8 cellular contexts compared by ENCODE assay signal in genomic region chr16:66928702-66929388, GRCh38. TPM values are rescaled to one million over a fixed set of nuclear protein-coding genes. Genes with fewer than 3 reads are reported as not detected.
DNase-seq lines count a peak whose midpoint lies in the region; ATAC-seq and TF ChIP-seq lines count a peak whose summit lies in the region.

No MANE protein-coding gene starts in this region.

- peak in 1 of 2 experiments; percentile 58 for DNase-seq in Caco-2
- DNase-seq in HT1080 (ENCODE audit: low read depth) = peak; percentile 53
- no peak for DNase-seq in activated T-helper 1 cell treated with anti-CD3 and anti-CD28 coated beads, Interleukin-12 subunit alpha, Interleukin-12 subunit beta, Interleukin-2, Interleukin-4 antibody, amounts not matched to agents 30 ng/mL and 10 ng/mL and 1 ng/mL, durations not matched to agents 14 hours and 24 hours and 36 hours (ENCODE audit: low spot score)
- peak; percentile 46 for DNase-seq in kidney tubule cell (ENCODE audit: low spot score)
- DNase-seq in midbrain (lab: John Stamatoyannopoulos, UW) = no peak
- no peak for DNase-seq in islet precursor cell

- ATAC-seq in GM19455 (IDR thresholded peaks at IDR 0.05; ENCODE audit: unreplicated experiment) (no peak), GM21367 (IDR thresholded peaks at IDR 0.05; ENCODE audit: unreplicated experiment) (no peak)

- H3K36me3 Mint-ChIP-seq in Caco-2 (ENCODE audit: insufficient read depth, unreplicated experiment) = peaks cover 9% of the 10 kb centered on the region
- H3K36me3 Mint-ChIP-seq in activated T-helper 1 cell treated with anti-CD3 and anti-CD28 coated beads, Interleukin-12 subunit alpha, Interleukin-12 subunit beta, Interleukin-2, Interleukin-4 antibody, amounts not matched to agents 30 ng/mL and 10 ng/mL and 1 ng/mL, durations not matched to agents 14 hours and 24 hours and 36 hours (ENCODE audit: low read depth) = peaks cover 19% of the 10 kb centered on the region

- H3K4me3 ChIP-seq in Caco-2 (ENCODE audit: low read depth, low read length) = no peak overlapping the region

- intact Hi-C loops in Caco-2 (cut with micrococcal nuclease; ENCODE audit: unreplicated experiment) = no loop called here
- intact Hi-C loops in activated T-helper 1 cell treated with anti-CD3 and anti-CD28 coated beads, Interleukin-12 subunit alpha, Interleukin-12 subunit beta, Interleukin-2, Interleukin-4 antibody, amounts not matched to agents 30 ng/mL and 10 ng/mL and 1 ng/mL, durations not matched to agents 14 hours and 24 hours and 36 hours (cut with micrococcal nuclease) = loop anchor here (1.0 to 2.0 kb wide), 2 partner anchors 34 to 98 kb away; partner anchors contain the start of gene NAE1

- H3K27me3 ChIP-seq in Caco-2 (replicated peaks; ENCODE audit: control insufficient read depth, insufficient read depth, low read length) = no peaks in the 10 kb centered on the region

- H3K4me3 Mint-ChIP-seq in Caco-2 (ENCODE audit: unreplicated experiment) = no peak overlapping the region
- no peak overlapping the region for H3K4me3 Mint-ChIP-seq in activated T-helper 1 cell treated with anti-CD3 and anti-CD28 coated beads, Interleukin-12 subunit alpha, Interleukin-12 subunit beta, Interleukin-2, Interleukin-4 antibody, amounts not matched to agents 30 ng/mL and 10 ng/mL and 1 ng/mL, durations not matched to agents 14 hours and 24 hours and 36 hours

- POLR2A ChIA-PET in Caco-2 (lab: Charles Lee) = no interaction called here

- no peak overlapping the region for H3K27ac Mint-ChIP-seq in Caco-2 (ENCODE audit: unreplicated experiment)
- peak overlapping the region; percentile 61 for H3K27ac Mint-ChIP-seq in activated T-helper 1 cell treated with anti-CD3 and anti-CD28 coated beads, Interleukin-12 subunit alpha, Interleukin-12 subunit beta, Interleukin-2, Interleukin-4 antibody, amounts not matched to agents 30 ng/mL and 10 ng/mL and 1 ng/mL, durations not matched to agents 14 hours and 24 hours and 36 hours

- peaks cover 5% of the 10 kb centered on the region for H3K27me3 Mint-ChIP-seq in Caco-2 (ENCODE audit: insufficient read depth, unreplicated experiment)
- peaks cover 11% of the 10 kb centered on the region for H3K27me3 Mint-ChIP-seq in activated T-helper 1 cell treated with anti-CD3 and anti-CD28 coated beads, Interleukin-12 subunit alpha, Interleukin-12 subunit beta, Interleukin-2, Interleukin-4 antibody, amounts not matched to agents 30 ng/mL and 10 ng/mL and 1 ng/mL, durations not matched to agents 14 hours and 24 hours and 36 hours (ENCODE audit: insufficient read depth)

- H3K36me3 ChIP-seq in Caco-2 (ENCODE audit: control insufficient read depth, insufficient read depth, low read length) = no peaks in the 10 kb centered on the region

- no TSS peak for BruUV-seq in Caco-2 (replicated peaks; lab: Mats Ljungman, UMichigan)

- peaks cover 11% of the 10 kb centered on the region for H3K4me1 Mint-ChIP-seq in Caco-2 (ENCODE audit: low read depth, unreplicated experiment)
- peaks cover 52% of the 10 kb centered on the region for H3K4me1 Mint-ChIP-seq in activated T-helper 1 cell treated with anti-CD3 and anti-CD28 coated beads, Interleukin-12 subunit alpha, Interleukin-12 subunit beta, Interleukin-2, Interleukin-4 antibody, amounts not matched to agents 30 ng/mL and 10 ng/mL and 1 ng/mL, durations not matched to agents 14 hours and 24 hours and 36 hours (ENCODE audit: low read depth)

- H3K4me1 ChIP-seq in Caco-2 = peaks cover 13% of the 10 kb centered on the region

- TF ChIP-seq CTCF in Caco-2 (IDR thresholded peaks at IDR 0.05; ENCODE audit: insufficient read depth in 1 of 2, low read depth in 1 of 2, low read length in 1 of 2, severe bottlenecking in 1 of 2, unreplicated experiment in 1 of 2) = peak; percentile 10 to 57

- CTCF ChIA-PET in Caco-2 (lab: Charles Lee) = interaction anchor here (0.7 to 2.8 kb wide), 9 partner anchors 9 to 116 kb away, joined by 3 to 36 read pairs (median 6); partner anchors contain the start of genes CDH16, NAE1 and PDP2

- H3K9me3 ChIP-seq in Caco-2 = no peaks in the 10 kb centered on the region

- H3K9me3 Mint-ChIP-seq in Caco-2 (ENCODE audit: unreplicated experiment) = no peaks in the 10 kb centered on the region
- no peaks in the 10 kb centered on the region for H3K9me3 Mint-ChIP-seq in activated T-helper 1 cell treated with anti-CD3 and anti-CD28 coated beads, Interleukin-12 subunit alpha, Interleukin-12 subunit beta, Interleukin-2, Interleukin-4 antibody, amounts not matched to agents 30 ng/mL and 10 ng/mL and 1 ng/mL, durations not matched to agents 14 hours and 24 hours and 36 hours

RNA-seq across cellular contexts. Expression of gene RRAD, which starts 3.5 kb away (rescaled TPM):
- 0.53 and 1.1 TPM in 2 replicates for total RNA-seq in Caco-2 (2022)
- 0.13 TPM in 1 of 2 replicates, not detected in the other for total RNA-seq in HT1080 (2014; rRNA removed; shearing (Covaris generic))
- 0.56 and 0.71 TPM in 2 replicates for polyA plus RNA-seq in HT1080 (2015; cell fraction: cytosol; rRNA removed)
- polyA plus RNA-seq in HT1080 (2015; cell fraction: nucleus; rRNA removed) = 1.2 and 1.3 TPM in 2 replicates
- total RNA-seq in activated T-helper 1 cell treated with anti-CD3 and anti-CD28 coated beads, Interleukin-12 subunit alpha, Interleukin-12 subunit beta, Interleukin-2, Interleukin-4 antibody, amounts not matched to agents 30 ng/mL and 10 ng/mL and 1 ng/mL, durations not matched to agents 14 hours and 24 hours and 36 hours = 0.83 and 0.93 TPM in 2 replicates

RNA-seq across cellular contexts. Expression of gene CIAO2B, which starts 5.4 kb away (rescaled TPM):
- 117 and 119 TPM in 2 replicates for total RNA-seq in Caco-2 (2022)
- total RNA-seq in HT1080 (2014; rRNA removed; shearing (Covaris generic)) = 230 and 244 TPM in 2 replicates
- polyA plus RNA-seq in HT1080 (2015; cell fraction: cytosol; rRNA removed) = 159 and 202 TPM in 2 replicates
- 63.4 and 70.7 TPM in 2 replicates for polyA plus RNA-seq in HT1080 (2015; cell fraction: nucleus; rRNA removed)
- total RNA-seq in activated T-helper 1 cell treated with anti-CD3 and anti-CD28 coated beads, Interleukin-12 subunit alpha, Interleukin-12 subunit beta, Interleukin-2, Interleukin-4 antibody, amounts not matched to agents 30 ng/mL and 10 ng/mL and 1 ng/mL, durations not matched to agents 14 hours and 24 hours and 36 hours = 162 and 164 TPM in 2 replicates

RNA-seq across cellular contexts. Expression of gene CES2, which starts 6.5 kb away (rescaled TPM):
- total RNA-seq in Caco-2 (2022) = 45.5 and 48.4 TPM in 2 replicates
- 19.3 and 24.0 TPM in 2 replicates for total RNA-seq in HT1080 (2014; rRNA removed; shearing (Covaris generic))
- 24.5 and 26.0 TPM in 2 replicates for polyA plus RNA-seq in HT1080 (2015; cell fraction: cytosol; rRNA removed)
- polyA plus RNA-seq in HT1080 (2015; cell fraction: nucleus; rRNA removed) = 28.3 and 30.0 TPM in 2 replicates
- total RNA-seq in activated T-helper 1 cell treated with anti-CD3 and anti-CD28 coated beads, Interleukin-12 subunit alpha, Interleukin-12 subunit beta, Interleukin-2, Interleukin-4 antibody, amounts not matched to agents 30 ng/mL and 10 ng/mL and 1 ng/mL, durations not matched to agents 14 hours and 24 hours and 36 hours = 34.3 and 36.6 TPM in 2 replicates

RNA-seq across cellular contexts. Expression of gene CDH16, which starts 10.2 kb away (rescaled TPM):
- 0.48 and 0.81 TPM in 2 replicates for total RNA-seq in Caco-2 (2022)
- not detected in 2 replicates for total RNA-seq in HT1080 (2014; rRNA removed; shearing (Covaris generic))
- polyA plus RNA-seq in HT1080 (2015; cell fraction: cytosol; rRNA removed) = not detected in 2 replicates
- polyA plus RNA-seq in HT1080 (2015; cell fraction: nucleus; rRNA removed) = not detected in 2 replicates
- total RNA-seq in activated T-helper 1 cell treated with anti-CD3 and anti-CD28 coated beads, Interleukin-12 subunit alpha, Interleukin-12 subunit beta, Interleukin-2, Interleukin-4 antibody, amounts not matched to agents 30 ng/mL and 10 ng/mL and 1 ng/mL, durations not matched to agents 14 hours and 24 hours and 36 hours = not detected in 2 replicates

RNA-seq across cellular contexts. Expression of gene CES3, which starts 32.2 kb away (rescaled TPM):
- total RNA-seq in Caco-2 (2022) = 0.79 and 0.95 TPM in 2 replicates
- total RNA-seq in HT1080 (2014; rRNA removed; shearing (Covaris generic)) = 0.53 and 1.2 TPM in 2 replicates
- polyA plus RNA-seq in HT1080 (2015; cell fraction: cytosol; rRNA removed) = 0.35 and 0.68 TPM in 2 replicates
- polyA plus RNA-seq in HT1080 (2015; cell fraction: nucleus; rRNA removed) = 8.9 and 10.4 TPM in 2 replicates
- total RNA-seq in activated T-helper 1 cell treated with anti-CD3 and anti-CD28 coated beads, Interleukin-12 subunit alpha, Interleukin-12 subunit beta, Interleukin-2, Interleukin-4 antibody, amounts not matched to agents 30 ng/mL and 10 ng/mL and 1 ng/mL, durations not matched to agents 14 hours and 24 hours and 36 hours = 5.6 and 7.3 TPM in 2 replicates

Comparison
In these comparisons a context has a peak if more than half of its experiments do, and no peak if none do; other contexts are left out.
1. DNase-seq: peak in HT1080 (single experiment) and kidney tubule cell (single experiment); none in activated T-helper 1 cell treated with anti-CD3 and anti-CD28 coated beads, Interleukin-12 subunit alpha, Interleukin-12 subunit beta, Interleukin-2, Interleukin-4 antibody, amounts not matched to agents 30 ng/mL and 10 ng/mL and 1 ng/mL, durations not matched to agents 14 hours and 24 hours and 36 hours (single experiment), midbrain (single experiment) and islet precursor cell (single experiment).